8 cellular contexts compared by ENCODE assay signal in genomic region chr17:74748529-74749261, GRCh38. TPM values are rescaled to one million over a fixed set of nuclear protein-coding genes. Genes with fewer than 3 reads are reported as not detected.
DNase-seq lines count a peak whose midpoint lies in the region; ATAC-seq and TF ChIP-seq lines count a peak whose summit lies in the region.

Gene NHERF1, plus strand, starts transcription at chr17:74748628. Its CDS starts 219 bp downstream, at chr17:74748847.

- no peaks in the 10 kb centered on the region for H3K9me2 ChIP-seq in OCI-LY1 (ENCODE audit: low read depth, low read length)

- H3K36me3 ChIP-seq in CD8-positive, alpha-beta memory T cell (ENCODE audit: insufficient read depth, low read length) = peaks cover 12% of the 10 kb centered on the region
- no peaks in the 10 kb centered on the region for H3K36me3 ChIP-seq in OCI-LY1 (ENCODE audit: insufficient read depth, low read length)
- H3K36me3 ChIP-seq in esophagus (ENCODE audit: control insufficient read depth in 2 of 2, insufficient read depth in 2 of 2, low read length in 1 of 2) = peaks cover 0 to 2% of the 10 kb centered on the region in 2 donors
- no peaks in the 10 kb centered on the region for H3K36me3 ChIP-seq in muscle layer of duodenum (ENCODE audit: control insufficient read depth in 1 of 2, insufficient read depth in 2 of 2, low read length in 2 of 2)

- peak; percentile 71 for ATAC-seq in GM19438 (IDR thresholded peaks at IDR 0.05; ENCODE audit: low read depth, unreplicated experiment)

- peaks cover 58 to 71% (median 65%) of the 10 kb centered on the region in 3 donors for H3K4me1 Mint-ChIP-seq in CD8-positive, alpha-beta memory T cell

- no peaks in the 10 kb centered on the region for H3K9me3 Mint-ChIP-seq in CD8-positive, alpha-beta memory T cell

- H3K36me3 Mint-ChIP-seq in CD8-positive, alpha-beta memory T cell = peaks cover 18 to 45% (median 18%) of the 10 kb centered on the region in 3 donors

- H3F3A ChIP-seq in OCI-LY1 (ENCODE audit: insufficient read depth, low read length) = no peaks in the 10 kb centered on the region

- peak; percentile 91 to 95 (median 93) for DNase-seq in CD8-positive, alpha-beta memory T cell
- DNase-seq in HK-2 (ENCODE audit: unreplicated experiment) = peak; percentile 94
- DNase-seq in activated T-cell treated with anti-CD3 and anti-CD28 coated beads for 4 hours = peak; percentile 89
- peak; percentile 77 to 94 for DNase-seq in stimulated activated CD8-positive, alpha-beta memory T cell treated with anti-CD3 and anti-CD28 coated beads, Interleukin-7, amount 100 ng/mL, for 4 hours (ENCODE audit: low read depth in 2 of 2)

- H3K27me3 ChIP-seq in CD8-positive, alpha-beta memory T cell (ENCODE audit: insufficient read depth, low read length, poor library complexity, severe bottlenecking) = no peaks in the 10 kb centered on the region
- H3K27me3 ChIP-seq in OCI-LY1 (ENCODE audit: insufficient read depth, low read length) = no peaks in the 10 kb centered on the region
- H3K27me3 ChIP-seq in esophagus (ENCODE audit: control insufficient read depth in 1 of 2, insufficient read depth in 2 of 2, low read length in 2 of 2) = no peaks in the 10 kb centered on the region
- H3K27me3 ChIP-seq in muscle layer of duodenum (ENCODE audit: low read depth, low read length) = no peaks in the 10 kb centered on the region

- peak within 1 kb of the TSS; percentile 95 to 100 (median 98) for H3K4me3 Mint-ChIP-seq in CD8-positive, alpha-beta memory T cell

- H4K20me1 ChIP-seq in OCI-LY1 (ENCODE audit: insufficient read depth, low read length) = no peaks in the 10 kb centered on the region

- POLR2A ChIA-PET in CD8-positive, alpha-beta memory T cell (lab: Charles Lee) = interaction anchor here (1.1 to 4.7 kb wide), 9 partner anchors 10 to 124 kb away, joined by 4 to 39 read pairs (median 16); partner anchors contain the start of genes FDXR, NAT9 and RAB37

- H3K4me1 ChIP-seq in CD8-positive, alpha-beta memory T cell (ENCODE audit: insufficient read depth, low read length) = peaks cover 72% of the 10 kb centered on the region
- H3K4me1 ChIP-seq in OCI-LY1 (ENCODE audit: insufficient read depth, low read length, severe bottlenecking) = peaks cover 20% of the 10 kb centered on the region
- H3K4me1 ChIP-seq in esophagus (ENCODE audit: control insufficient read depth in 2 of 2, insufficient read depth in 2 of 2, low read length in 1 of 2) = peaks cover 2 to 23% of the 10 kb centered on the region in 2 donors
- peaks cover 4 to 34% of the 10 kb centered on the region in 2 donors for H3K4me1 ChIP-seq in muscle layer of duodenum (ENCODE audit: control insufficient read depth in 1 of 2, insufficient read depth in 2 of 2, low read length in 2 of 2)

- no peaks in the 10 kb centered on the region for H3K27me3 Mint-ChIP-seq in CD8-positive, alpha-beta memory T cell

- peak within 1 kb of the TSS; percentile 84 to 96 (median 93) for H3K27ac Mint-ChIP-seq in CD8-positive, alpha-beta memory T cell

- CTCF ChIA-PET in CD8-positive, alpha-beta memory T cell (lab: Charles Lee) = interaction anchor here (0.9 to 15.2 kb wide), 12 partner anchors 8 to 120 kb away, joined by 3 to 214 read pairs (median 26); partner anchors contain the start of genes GRIN2C, NAT9 and RAB37

- H3K4me3 ChIP-seq in CD8-positive, alpha-beta memory T cell (ENCODE audit: low read length) = peak within 1 kb of the TSS; percentile 95
- H3K4me3 ChIP-seq in OCI-LY1 (ENCODE audit: low read depth, low read length, poor library complexity, severe bottlenecking) = peak within 1 kb of the TSS; percentile 73
- H3K4me3 ChIP-seq in esophagus (ENCODE audit: low read depth in 1 of 2, low read length in 2 of 2) = peak within 1 kb of the TSS; percentile 79 to 97
- peak within 1 kb of the TSS; percentile 64 to 92 for H3K4me3 ChIP-seq in muscle layer of duodenum (ENCODE audit: low read depth in 1 of 2, low read length in 2 of 2)

- peak within 1 kb of the TSS; percentile 75 for H3K9ac ChIP-seq in OCI-LY1 (ENCODE audit: low read length)

- peak within 1 kb of the TSS; percentile 65 for H3K4me2 ChIP-seq in OCI-LY1 (ENCODE audit: low read length)

- WGBS in esophagus, 2 donors = 1% methylated on average over 70 to 89 of the region's 89 CpGs

- peak; percentile 35 for TF ChIP-seq CTCF in OCI-LY1 (IDR thresholded peaks at IDR 0.05; ENCODE audit: low read length)

- no peaks in the 10 kb centered on the region for H3K9me3 ChIP-seq in CD8-positive, alpha-beta memory T cell (ENCODE audit: low read length)
- H3K9me3 ChIP-seq in OCI-LY1 (ENCODE audit: low read length) (no peaks in the 10 kb centered on the region), esophagus (ENCODE audit: control insufficient read depth in 2 of 2, insufficient read depth in 1 of 2, low read depth in 1 of 2, low read length in 1 of 2) (no peaks in the 10 kb centered on the region), muscle layer of duodenum (ENCODE audit: control insufficient read depth in 1 of 2, low read length in 2 of 2) (no peaks in the 10 kb centered on the region)

- H3K79me2 ChIP-seq in OCI-LY1 (ENCODE audit: insufficient read depth, low read length) = no peaks in the 10 kb centered on the region

- no peak within 1 kb of the TSS for H2AFZ ChIP-seq in OCI-LY1 (ENCODE audit: low read length)

- peak within 1 kb of the TSS; percentile 76 for H3K27ac ChIP-seq in CD8-positive, alpha-beta memory T cell (ENCODE audit: low read depth, low read length)
- H3K27ac ChIP-seq in OCI-LY1 (ENCODE audit: low read depth, low read length, poor library complexity, severe bottlenecking) (no peak within 1 kb of the TSS), esophagus (ENCODE audit: low read depth in 2 of 2, low read length in 1 of 2) (peak within 1 kb of the TSS; percentile 84 to 86), muscle layer of duodenum (ENCODE audit: low read length) (peak within 1 kb of the TSS; percentile 87)

RNA-seq across cellular contexts. Expression of gene NHERF1, which starts in this region (rescaled TPM):
- 100 to 1,000 TPM; 131 to 133 TPM for total RNA-seq in CD8-positive, alpha-beta memory T cell
- 674 TPM for polyA plus RNA-seq in CD8-positive, alpha-beta memory T cell
- polyA plus RNA-seq in esophagus = 100 to 1,000 TPM; 108 to 224 TPM
